10 cellular contexts compared by ENCODE assay signal in genomic region chr5:54593809-54594208, GRCh38.
"Had no signal": no experiment of that assay in that cellular context is flagged by ENCODE, and none has a peak within 500 bp of the region (broad histone marks: within the 10 kb centered on the region; RNA-seq: fewer than 3 reads in every experiment).

No MANE protein-coding gene starts in this region.

- DNase-seq: GM23248, GOT3, H7, Karpas-422, KBM-7 had no signal

- ATAC-seq: HCT116, HepG2 had no signal

- H3K27ac ChIP-seq: GM23248, HL-60, KMS-11 had no signal

- H3K9me3 ChIP-seq: HAP-1 had no signal

- H3K4me1 ChIP-seq: HAP-1 had no signal

- H3K36me3 ChIP-seq: HAP-1 had no signal

- H2AFZ ChIP-seq: GM23248 had no signal

- H3K4me2 ChIP-seq: KMS-11 had no signal

- H3K9ac ChIP-seq: GM23248, KMS-11 had no signal

- FAIRE-seq: HepG2 had no signal

- H3K4me3 ChIP-seq: GM23248, HAP-1 had no signal
